In genomic region chr9:102845847-102846246, GRCh38 we compare ENCODE assay signal across 16 cellular contexts.
"Had no signal": no experiment of that assay in that cellular context is flagged by ENCODE, and none has a peak within 500 bp of the region (broad histone marks: within the 10 kb centered on the region; RNA-seq: fewer than 3 reads in every experiment).

No MANE protein-coding gene starts in this region.

- DNase-seq: effector memory CD4-positive, alpha-beta T cell; gastrocnemius medialis; heart right ventricle; hypothalamus; kidney glomerular epithelial cell; mammary epithelial cell; mucosa of descending colon; natural killer cell; nucleus accumbens; ovary; sigmoid colon; stimulated activated CD4-positive, alpha-beta T cell treated with anti-CD3 and anti-CD28 coated beads, Interleukin-12 subunit alpha, Interleukin-12 subunit beta, amount 100 ng/mL, for 4 hours; stimulated activated naive CD4-positive, alpha-beta T cell; stomach; substantia nigra; transverse colon had no signal
